14 cellular contexts compared by ENCODE assay signal in genomic region chr1:58084266-58084665, GRCh38.
"Had no signal": no experiment of that assay in that cellular context is flagged by ENCODE, and none has a peak within 500 bp of the region (broad histone marks: within the 10 kb centered on the region; RNA-seq: fewer than 3 reads in every experiment).

No MANE protein-coding gene starts in this region.

- H3K4me3 Mint-ChIP-seq: activated B cell treated with CpG ODN at 0.5 μM for 24 hours, naive B cell had no signal

- H3K4me2 ChIP-seq: hepatocyte had no signal

- H3K27ac Mint-ChIP-seq: activated B cell treated with CpG ODN at 0.5 μM for 24 hours had no signal

- H2AFZ ChIP-seq: hepatocyte had no signal

- H3K36me3 ChIP-seq: neutrophil had no signal

- ATAC-seq: esophagus mucosa, left lobe of liver had no signal

- H3K4me3 ChIP-seq: hepatocyte had no signal

- H3K79me2 ChIP-seq: hepatocyte had no signal

- H3K36me3 Mint-ChIP-seq: naive B cell had no signal

- H3K27ac ChIP-seq: hepatocyte, neutrophil had no signal

- H3K27me3 ChIP-seq: hepatocyte, neutrophil had no signal

- H3K4me1 Mint-ChIP-seq: activated B cell treated with CpG ODN at 0.5 μM for 24 hours, naive B cell had no signal

- H3K9me3 Mint-ChIP-seq: activated B cell treated with CpG ODN at 0.5 μM for 24 hours, naive B cell had no signal

- H3K9me3 ChIP-seq: neutrophil had no signal

- DNase-seq: activated B cell treated with CpG ODN at 0.5 μM for 24 hours; activated CD4-positive, alpha-beta T cell treated with anti-CD3 and anti-CD28 coated beads for 48 hours; activated CD8-positive, alpha-beta memory T cell treated with anti-CD3 and anti-CD28 coated beads for 24 hours; activated naive CD4-positive, alpha-beta T cell; caudate nucleus; islet precursor cell; naive B cell; stimulated activated CD4-positive, alpha-beta T cell treated with anti-CD3 and anti-CD28 coated beads, Interleukin-15, amount 100 ng/mL, for 24 hours; stimulated activated CD4-positive, alpha-beta T cell treated with anti-CD3 and anti-CD28 coated beads, Interleukin-4, amount 100 ng/mL, for 24 hours; SW 1271 had no signal
